In the genomic region with DNA sequence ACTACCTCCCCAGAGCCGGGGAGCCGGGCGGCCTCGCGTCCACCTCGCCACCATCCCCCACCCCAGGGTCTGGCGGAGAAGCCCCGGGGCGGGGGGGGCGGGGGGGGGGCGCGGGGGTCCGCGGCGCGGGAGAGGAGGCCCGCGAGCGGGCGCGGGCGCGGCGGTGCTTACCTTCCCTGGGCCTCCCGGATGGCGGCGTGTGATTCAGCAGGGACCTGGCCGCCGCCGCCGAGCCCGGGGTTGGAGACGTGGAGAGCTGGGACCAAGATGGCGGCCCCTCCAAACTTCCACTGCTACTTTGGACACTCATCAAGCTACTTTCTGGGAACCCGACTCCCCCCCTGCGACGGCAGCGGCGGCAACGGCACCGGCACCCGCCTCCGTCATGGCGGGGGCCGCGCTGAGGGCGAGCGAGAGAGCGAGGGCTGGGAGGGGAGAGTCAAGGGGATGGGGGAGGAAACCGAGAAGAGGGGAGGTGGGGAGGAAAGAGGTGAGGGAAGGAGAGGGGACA, we compare ENCODE assay signal across 8 cellular contexts. TPM values are rescaled to one million over a fixed set of nuclear protein-coding genes. Genes with fewer than 3 reads are reported as not detected.
DNase-seq lines count a peak whose midpoint lies in the region; ATAC-seq, FAIRE-seq and TF ChIP-seq lines count a peak whose summit lies in the region.

No MANE protein-coding gene starts in this region.

- H3K4me1 ChIP-seq in HCT116 (ENCODE audit: control insufficient read depth in 1 of 2, insufficient read depth in 2 of 2, low read length in 2 of 2), result peaks cover 4 to 19% of the 10 kb centered on the region in 2 experiments; a peak in 3 of 4 replicates
- no peaks in the 10 kb centered on the region for H3K4me1 ChIP-seq in mammary epithelial cell (ENCODE audit: insufficient read depth, low read length)
- peaks cover 7% of the 10 kb centered on the region for H3K4me1 ChIP-seq in keratinocyte (ENCODE audit: control insufficient read depth, extremely low read depth, insufficient read depth, low read length)

- peak overlapping the region; percentile 89 for H3K9ac ChIP-seq in HCT116 (ENCODE audit: low read length)
- H3K9ac ChIP-seq in mammary epithelial cell (ENCODE audit: insufficient read depth, low read length), result peak overlapping the region; percentile 74
- H3K9ac ChIP-seq in keratinocyte (ENCODE audit: control insufficient read depth, extremely low read depth, insufficient read depth, low read length), result peak overlapping the region; percentile 87

- CTCF ChIA-PET in HCT116 (lab: Charles Lee), result no interaction called here
- CTCF ChIA-PET in mammary epithelial cell (lab: Charles Lee; ENCODE audit: low non-redundant PET), result interaction anchor here (0.9 kb wide), 1 partner anchor 256 kb away, joined by 6 read pairs; no protein-coding TSS in a partner anchor

- RAD21 ChIA-PET in HCT116 (lab: Charles Lee; ENCODE audit: low non-redundant PET in 1 of 2, low total read pairs in 2 of 2, uncharacterized antibody in 2 of 2, unreplicated experiment in 2 of 2), result interaction anchor here (0.7 kb wide), 2 partner anchors 122 to 274 kb away, joined by 5 to 7 read pairs; a partner anchor contains a TSS

- ATAC-seq in HCT116, result peak; percentile 54

- H3K27ac ChIP-seq in HCT116 (ENCODE audit: low read depth, low read length), result peak overlapping the region; percentile 94
- peak overlapping the region; percentile 98 for H3K27ac ChIP-seq in VCaP
- H3K27ac ChIP-seq in mammary epithelial cell (ENCODE audit: insufficient read depth, low read depth, low read length), result peak overlapping the region; percentile 72
- H3K27ac ChIP-seq in keratinocyte (ENCODE audit: control insufficient read depth, insufficient read depth, low read length), result peak overlapping the region; percentile 85

- H3K9me1 ChIP-seq in keratinocyte (ENCODE audit: control insufficient read depth, extremely low read depth, insufficient read depth, low read length), result no peaks in the 10 kb centered on the region

- FAIRE-seq in keratinocyte (lab: Jason Lieb, UNC), result no peak

- no peaks in the 10 kb centered on the region for H3K36me3 ChIP-seq in HCT116 (ENCODE audit: control insufficient read depth in 1 of 2, insufficient read depth in 2 of 2, low read length in 2 of 2)
- no peaks in the 10 kb centered on the region for H3K36me3 ChIP-seq in mammary epithelial cell (ENCODE audit: insufficient read depth, low read length)
- H3K36me3 ChIP-seq in keratinocyte (ENCODE audit: control insufficient read depth in 2 of 2, extremely low read depth in 1 of 2, insufficient read depth in 2 of 2, low read length in 2 of 2), result no peaks in the 10 kb centered on the region

- H3K9me2 ChIP-seq in HCT116 (ENCODE audit: insufficient read depth), result no peaks in the 10 kb centered on the region

- POLR2A ChIA-PET in HCT116 (lab: Charles Lee), result interaction anchor here (0.7 to 1.2 kb wide), 3 partner anchors 9 to 69 kb away, joined by 3 to 4 read pairs (median 4); no protein-coding TSS in a partner anchor

- dilution Hi-C loops in mammary epithelial cell (cut with HindIII; ENCODE audit: low sequenced_read_pairs) (no loop called here), keratinocyte (cut with MboI; ENCODE audit: extremely low pct_ligation_motif_present, low sequenced_read_pairs) (no loop called here)

- 12% methylated on average over 3 of the region's 50 CpGs for WGBS in mammary epithelial cell (ENCODE audit: low coverage, missing lambda C conversion rate)

- H3K79me2 ChIP-seq in HCT116 (ENCODE audit: insufficient read depth, low read length), result peaks cover 48% of the 10 kb centered on the region
- H3K79me2 ChIP-seq in mammary epithelial cell (ENCODE audit: insufficient read depth, low read length), result peaks cover 54% of the 10 kb centered on the region
- H3K79me2 ChIP-seq in keratinocyte (ENCODE audit: control insufficient read depth, insufficient read depth, low read length), result peaks cover 50% of the 10 kb centered on the region

- no peak for TF ChIP-seq RAD21 in HCT116 (IDR thresholded peaks at IDR 0.05; ENCODE audit: low read depth)

- H4K20me1 ChIP-seq in HCT116 (ENCODE audit: insufficient read depth) (peaks cover 4% of the 10 kb centered on the region; the same call in 1 of the 2 replicates), mammary epithelial cell (ENCODE audit: insufficient read depth, low read length) (no peaks in the 10 kb centered on the region), keratinocyte (ENCODE audit: control insufficient read depth, extremely low read depth, insufficient read depth, low read length) (no peaks in the 10 kb centered on the region)

- H3K27me3 ChIP-seq in HCT116 (ENCODE audit: insufficient read depth, low read length), result no peaks in the 10 kb centered on the region
- H3K27me3 ChIP-seq in mammary epithelial cell (ENCODE audit: insufficient read depth, low read length), result no peaks in the 10 kb centered on the region
- H3K27me3 ChIP-seq in keratinocyte (ENCODE audit: control insufficient read depth, extremely low read depth, insufficient read depth, low read length), result no peaks in the 10 kb centered on the region

- BruUV-seq in HCT116 (replicated peaks; lab: Mats Ljungman, UMichigan) (no TSS peak), mammary epithelial cell (replicated peaks; lab: Mats Ljungman, UMichigan) (no TSS peak)

- no peak for TF ChIP-seq POLR2A in HCT116 (IDR thresholded peaks at IDR 0.05; ENCODE audit: borderline replicate concordance, extremely low read depth, insufficient read depth, insufficient read length)

- intact Hi-C loops in HCT116 (cut with micrococcal nuclease) (loop anchor here (2.0 kb wide), 1 partner anchor 187 kb away; no protein-coding TSS in a partner anchor), mammary epithelial cell (cut with micrococcal nuclease) (loop anchor here (1.0 to 10.0 kb wide), 5 partner anchors 67 to 272 kb away; a partner anchor contains a TSS)

- DNase-seq in GM03348 (ENCODE audit: low spot score) (peak; percentile 77), HCT116 (ENCODE audit: low read depth, low spot score) (peak; percentile 21), NCI-H1048 (lab: John Stamatoyannopoulos, UW) (peak; percentile 5), mammary epithelial cell (peak; percentile 66), keratinocyte (ENCODE audit: low read depth, low spot score) (no peak), globus pallidus (ENCODE audit: low spot score) (no peak)
- peak; percentile 53 to 63 (median 58) for DNase-seq in stimulated activated CD4-positive, alpha-beta T cell treated with anti-CD3 and anti-CD28 coated beads, Interleukin-12 subunit alpha, Interleukin-12 subunit beta, amount 100 ng/mL, for 48 hours (ENCODE audit: low read depth in 2 of 3, low spot score in 1 of 3)

- no peaks in the 10 kb centered on the region for H3K9me3 ChIP-seq in HCT116 (ENCODE audit: control insufficient read depth in 1 of 2, insufficient read depth in 1 of 2, low read depth in 1 of 2, low read length in 2 of 2)
- no peaks in the 10 kb centered on the region for H3K9me3 ChIP-seq in mammary epithelial cell (replicated peaks; ENCODE audit: insufficient read depth, low read length)
- H3K9me3 ChIP-seq in keratinocyte (ENCODE audit: control insufficient read depth, low read depth, low read length), result no peaks in the 10 kb centered on the region

- in situ Hi-C loops in mammary epithelial cell (cut with MboI; ENCODE audit: low sequenced_read_pairs in 2 of 2), result loop anchor here (10.0 to 25.0 kb wide), 2 partner anchors 252 to 255 kb away; no protein-coding TSS in a partner anchor

- H3K4me3 ChIP-seq in HCT116 (replicated peaks in 1 of 2; ENCODE audit: low read depth in 1 of 2, low read length in 2 of 2) (peak overlapping the region; percentile 87 to 94), mammary epithelial cell (replicated peaks in 1 of 3; ENCODE audit: insufficient read depth in 1 of 3, low read depth in 2 of 3, low read length in 3 of 3) (peak overlapping the region; percentile 83 to 97 (median 90)), keratinocyte (ENCODE audit: control insufficient read depth in 2 of 3, extremely low read depth in 1 of 3, insufficient read depth in 2 of 3, low read depth in 1 of 3, low read length in 3 of 3) (peak overlapping the region; percentile 79 to 91 (median 87))

- TF ChIP-seq CTCF in HCT116 (IDR thresholded peaks at IDR 0.05 in 2 of 3, conservative IDR thresholded peaks at IDR 0.05 in 1 of 3; ENCODE audit: borderline replicate concordance in 1 of 3, insufficient read depth in 1 of 3, low read depth in 2 of 3, low read length in 2 of 3) (no peak), VCaP (conservative IDR thresholded peaks at IDR 0.05) (no peak), mammary epithelial cell (conservative IDR thresholded peaks at IDR 0.05 in 1 of 2, IDR thresholded peaks at IDR 0.05 in 1 of 2; ENCODE audit: extremely low read depth in 1 of 2, insufficient read depth in 1 of 2, low read depth in 1 of 2, low read length in 2 of 2) (no peak), keratinocyte (optimal IDR thresholded peaks at IDR 0.05 in 1 of 3, IDR thresholded peaks at IDR 0.05 in 1 of 3, conservative IDR thresholded peaks at IDR 0.05 in 1 of 3; ENCODE audit: extremely low read depth in 1 of 3, insufficient read depth in 2 of 3, low read length in 3 of 3) (no peak)

- H3K4me2 ChIP-seq in HCT116 (ENCODE audit: low read length), result peak overlapping the region; percentile 90
- peak overlapping the region; percentile 88 for H3K4me2 ChIP-seq in mammary epithelial cell (ENCODE audit: insufficient read depth, low read depth, low read length)
- H3K4me2 ChIP-seq in keratinocyte (ENCODE audit: control insufficient read depth, extremely low read depth, insufficient read depth, low read depth, low read length), result no peak overlapping the region

- H2AFZ ChIP-seq in HCT116 (ENCODE audit: low read depth, low read length, poor library complexity, severe bottlenecking) (no peak overlapping the region), mammary epithelial cell (ENCODE audit: low read depth, low read length) (peak overlapping the region; percentile 99), keratinocyte (ENCODE audit: control insufficient read depth, low read length) (peak overlapping the region; percentile 74)

TF ChIP-seq in HCT116, 20 proteins besides CTCF, POLR2A, EP300 and RAD21:
- TF ChIP-seq ZFX (IDR thresholded peaks at IDR 0.05) (peak; percentile 14; the same call in 1 of the 2 replicates), ZNF274 (IDR thresholded peaks at IDR 0.05; ENCODE audit: low read depth, low read length) (no peak), YY1 (IDR thresholded peaks at IDR 0.05; ENCODE audit: extremely low read depth, insufficient replicate concordance, low read depth, low read length) (peak; percentile 87)

RNA-seq across cellular contexts. Expression of a gene that starts 0.5 kb away (rescaled TPM):
- 57.7 TPM for total RNA-seq in HCT116 (2021; ENCODE audit: unreplicated experiment)
- 11.0 and 16.9 TPM in 2 replicates for polyA plus RNA-seq in HCT116 (2012)
- 10 to 100 TPM; 15.8 to 60.1 TPM for total RNA-seq in mammary epithelial cell
- 8.2 TPM for polyA plus RNA-seq in mammary epithelial cell
- polyA minus RNA-seq in mammary epithelial cell, result 24.4 TPM
- 9.1 to 14.7 TPM (median 11.9 TPM) in 3 replicates for polyA plus RNA-seq in keratinocyte
- 87.8 TPM for polyA plus RNA-seq in keratinocyte (2011; ENCODE audit: low read depth)
- polyA plus RNA-seq in keratinocyte (2011; cell fraction: cytosol; rRNA removed), result 9.8 and 18.7 TPM in 2 replicates
- polyA plus RNA-seq in keratinocyte (2011; cell fraction: nucleus; rRNA removed), result 13.7 and 18.4 TPM in 2 replicates
- polyA plus RNA-seq in keratinocyte (2012; ENCODE audit: low replicate concordance), result 14.8 and 18.3 TPM in 2 replicates
- 5.1 to 27.4 TPM (median 7.3 TPM) in 3 replicates for polyA minus RNA-seq in keratinocyte
- 16.1 TPM for polyA minus RNA-seq in keratinocyte (2011; cell fraction: cytosol; rRNA and poly(A)+ RNA removed)
- polyA minus RNA-seq in keratinocyte (2011; cell fraction: nucleus; rRNA and poly(A)+ RNA removed), result 13.7 and 35.8 TPM in 2 replicates

Comparison
In these comparisons a context has a peak if more than half of its experiments do, and no peak if none do; other contexts are left out.
1. DNase-seq: peak in GM03348 (single experiment), HCT116 (single experiment), NCI-H1048 (single experiment), mammary epithelial cell (single experiment) and stimulated activated CD4-positive, alpha-beta T cell treated with anti-CD3 and anti-CD28 coated beads, Interleukin-12 subunit alpha, Interleukin-12 subunit beta, amount 100 ng/mL, for 48 hours (3 of 3); none in keratinocyte (single experiment) and globus pallidus (single experiment).
2. Peak in every context shown above with its lines, with median percentiles within 50 percentile points of each other: H3K27ac ChIP-seq, H3K4me3 ChIP-seq and H3K9ac ChIP-seq.